ENCODE assay signal across 33 cellular contexts in genomic region chr9:131035548-131035947, GRCh38. TPM values are rescaled to one million over a fixed set of nuclear protein-coding genes. Genes with fewer than 3 reads are reported as not detected.
"Had no signal": no experiment of that assay in that cellular context is flagged by ENCODE, and none has a peak within 500 bp of the region (broad histone marks: within the 10 kb centered on the region; RNA-seq: fewer than 3 reads in every experiment).

No MANE protein-coding gene starts in this region.

- ATAC-seq: activated CD8-positive, alpha-beta T cell treated with anti-CD3 and anti-CD28 coated beads for 36 hours; activated naive CD4-positive, alpha-beta T cell treated with anti-CD3 and anti-CD28 coated beads, Interleukin-2, amount 50 U/mL, for 72 hours; activated T-cell treated with anti-CD3 and anti-CD28 coated beads, Interleukin-2, amount 50 U/mL, for 4 hours; activated T-cell treated with anti-CD3 and anti-CD28 coated beads, Interleukin-2, amount 50 U/mL, for 72 hours; activated T-helper 17 cell treated with anti-CD3 and anti-CD28 coated beads, Interleukin-2, amount 50 U/mL, for 72 hours had no signal

- H3K27ac ChIP-seq: ascending aorta, cardiac muscle cell, VCaP had no signal

- H3K9me3 ChIP-seq: adrenal gland, ascending aorta had no signal

- H3K27me3 ChIP-seq: adrenal gland, ascending aorta, cardiac muscle cell had no signal

- DNase-seq: activated B cell treated with CpG ODN at 0.5 μM for 24 hours; activated CD4-positive, alpha-beta memory T cell treated with anti-CD3 and anti-CD28 coated beads for 36 hours; activated CD4-positive, alpha-beta T cell treated with anti-CD3 and anti-CD28 coated beads for 4 hours; activated CD4-positive, alpha-beta T cell treated with anti-CD3 and anti-CD28 coated beads, Interleukin-2, amount 10 ng/mL, durations not matched to agents 24 days and 14 days; activated CD4-positive, alpha-beta T cell treated with anti-CD3 and anti-CD28 coated beads, Interleukin-2, amount 50 U/mL, for 1 hour; activated CD4-positive, alpha-beta T cell treated with anti-CD3 and anti-CD28 coated beads, Interleukin-2, amount 50 U/mL, for 4 hours; activated CD4-positive, CD25-positive, alpha-beta regulatory T cell treated with anti-CD3 and anti-CD28 coated beads, Interleukin-2, amount 50 U/mL, for 72 hours; activated CD8-positive, alpha-beta memory T cell treated with anti-CD3 and anti-CD28 coated beads, Interleukin-2, amount 50 U/mL, for 4 hours; activated CD8-positive, alpha-beta T cell treated with anti-CD3 and anti-CD28 coated beads for 36 hours; activated effector memory CD4-positive, alpha-beta T cell treated with anti-CD3 and anti-CD28 coated beads, Interleukin-2, amount 50 U/mL, for 16 hours; activated gamma-delta T cell treated with Interleukin-2 at 50 U/mL for 16 hours; activated naive CD4-positive, alpha-beta T cell; activated naive CD4-positive, alpha-beta T cell treated with anti-CD3 and anti-CD28 coated beads for 36 hours; activated naive CD4-positive, alpha-beta T cell treated with anti-CD3 and anti-CD28 coated beads, Interleukin-2, amount 50 U/mL, for 16 hours; activated naive CD8-positive, alpha-beta T cell treated with anti-CD3 and anti-CD28 coated beads for 36 hours; activated T-cell treated with anti-CD3 and anti-CD28 coated beads for 4 hours; activated T-cell treated with anti-CD3 and anti-CD28 coated beads, Interleukin-2, amount 50 U/mL, for 1 hour; activated T-cell treated with anti-CD3 and anti-CD28 coated beads, Interleukin-2, amount 50 U/mL, for 4 hours; activated T-cell treated with anti-CD3 and anti-CD28 coated beads, Interleukin-2, amount 50 U/mL, for 72 hours; adrenal gland; amniotic stem cell; anterior cingulate cortex; caudate nucleus; cerebellar nuclear complex; T-helper 1 cell; T-helper 2 cell; T-helper 9 cell had no signal

- H3K4me3 ChIP-seq: adrenal gland, ascending aorta, cardiac muscle cell had no signal

- H3K36me3 ChIP-seq: adrenal gland, ascending aorta, cardiac muscle cell had no signal

RNA-seq across cellular contexts. Expression of gene LAMC3, which starts 26.6 kb away (rescaled TPM):
- total RNA-seq: activated B cell treated with CpG ODN at 0.5 μM for 24 hours, bronchial epithelial cell had no signal
